ENCODE assay signal across 1 cellular context in genomic region chr12:49748800-49749199, GRCh38.
A peak's percentile ranks its signal among the peaks of the same experiment; 100 is the strongest.
TF ChIP-seq lines count a peak whose summit lies in the region.

No MANE protein-coding gene starts in this region.

TF ChIP-seq in HepG2, 621 proteins besides CTCF, POLR2A, EP300 and RAD21:
- TF ChIP-seq RBFOX2 (IDR thresholded peaks at IDR 0.05; ENCODE audit: low read depth, low read length) (0 out of 2 replicates have a peak, but pooled peaks have one; percentile 16), ZNF570 (CRISPR knock-in tag; IDR thresholded peaks at IDR 0.05; ENCODE audit: borderline replicate concordance) (no peak)
